In genomic region chr22:39446239-39446721, GRCh38 we compare ENCODE assay signal across 9 cellular contexts. TPM values are rescaled to one million over a fixed set of nuclear protein-coding genes. Genes with fewer than 3 reads are reported as not detected.
DNase-seq lines count a peak whose midpoint lies in the region; ATAC-seq, FAIRE-seq and TF ChIP-seq lines count a peak whose summit lies in the region.
"Had no signal": no experiment of that assay in that cellular context is flagged by ENCODE, and none has a peak within 500 bp of the region (broad histone marks: within the 10 kb centered on the region; RNA-seq: fewer than 3 reads in every experiment).

No MANE protein-coding gene starts in this region.

- DNase-seq in K562 (ENCODE audit: extremely low read depth in 1 of 4, low spot score in 3 of 4) (peak; percentile 42 to 53 (median 43)), GM19239 (ENCODE audit: insufficient read length, low spot score) (no peak), occipital lobe (lab: John Stamatoyannopoulos, UW) (no peak)
- DNase-seq in effector memory CD8-positive, alpha-beta T cell: no peak
- DNase-seq in activated naive CD4-positive, alpha-beta T cell treated with Interleukin-2 at 50 U/mL for 16 hours: no peak

- H3K79me2 ChIP-seq in DOHH2 (ENCODE audit: control insufficient read depth, low read length) (peaks cover 37% of the 10 kb centered on the region), K562 (ENCODE audit: control insufficient read depth, insufficient read depth, low read length) (no peaks in the 10 kb centered on the region)

- H3K9me3 ChIP-seq in DOHH2 (ENCODE audit: control insufficient read depth, insufficient read depth, low read length) (no peaks in the 10 kb centered on the region), K562 (replicated peaks; ENCODE audit: control insufficient read depth, insufficient read depth, low read depth, low read length) (no peaks in the 10 kb centered on the region)

- no peaks in the 10 kb centered on the region for H3K9me1 ChIP-seq in K562 (ENCODE audit: control insufficient read depth, insufficient read depth, low read length)

- no TSS peak for BruUV-seq in K562 (replicated peaks; lab: Mats Ljungman, UMichigan)

- CTCF ChIA-PET in K562 (lab: Yijun Ruan, JAX; ENCODE audit: low intra/inter-chr PET ratio): no interaction called here

- H3K27ac ChIP-seq in DOHH2 (ENCODE audit: low read depth, low read length) (peak overlapping the region; percentile 97), K562 (ENCODE audit: extremely low read depth, low read depth, low read length) (no peak overlapping the region)

- no peaks in the 10 kb centered on the region for H3K9me3 Mint-ChIP-seq in effector memory CD8-positive, alpha-beta T cell

- TF ChIP-seq RAD21 in K562 (CRISPR knock-in tag; conservative IDR thresholded peaks at IDR 0.05 in 1 of 2, IDR thresholded peaks at IDR 0.05 in 1 of 2): 0 out of 4 replicates have a peak, but pooled peaks of 1 of the 2 experiments have one; percentile 10

- H3K36me3 ChIP-seq in DOHH2 (ENCODE audit: control insufficient read depth, low read length) (no peaks in the 10 kb centered on the region), K562 (ENCODE audit: control insufficient read depth, insufficient read depth, low read length) (no peaks in the 10 kb centered on the region)

- H3K4me1 Mint-ChIP-seq in effector memory CD8-positive, alpha-beta T cell (ENCODE audit: low read depth in 2 of 2): peaks cover 10 to 11% of the 10 kb centered on the region in 2 donors

- ATAC-seq in HG03097 (IDR thresholded peaks at IDR 0.05; ENCODE audit: low FRiP score, unreplicated experiment) (peak; percentile 13), K562 (peak; percentile 86)
- no peak for ATAC-seq in effector memory CD8-positive, alpha-beta T cell (replicated peaks)

- H3K9ac ChIP-seq in K562 (ENCODE audit: insufficient read depth in 1 of 2, low read depth in 2 of 2, low read length in 2 of 2): peak overlapping the region in 1 of 2 experiments; percentile 52; a peak in 2 of 4 replicates

- H3K4me3 ChIP-seq in DOHH2 (ENCODE audit: low read length) (peak overlapping the region; percentile 70), K562 (no peak overlapping the region)
- H3K4me3 ChIP-seq: smooth muscle cell had no signal

- peak; percentile 70 for FAIRE-seq in K562 (lab: Jason Lieb, UNC)
- FAIRE-seq in GM19239 (lab: Jason Lieb, UNC): no peak

- H3K27me3 Mint-ChIP-seq in effector memory CD8-positive, alpha-beta T cell: peaks cover 13 to 49% of the 10 kb centered on the region in 2 donors

- WGBS in K562 (ENCODE audit: insufficient coverage, low coverage, missing lambda C conversion rate): 27% methylated on average over 9 of the region's 13 CpGs

- H3K27ac Mint-ChIP-seq in effector memory CD8-positive, alpha-beta T cell: no peak overlapping the region

- peak overlapping the region; percentile 69 for H2AFZ ChIP-seq in K562 (ENCODE audit: low read depth, low read length)

- intact Hi-C loops in K562 (cut with micrococcal nuclease): no loop called here

- peaks cover 99% of the 10 kb centered on the region for H3K4me1 ChIP-seq in DOHH2 (ENCODE audit: control insufficient read depth, low read length)
- H3K4me1 ChIP-seq in K562 (replicated peaks in 1 of 2; ENCODE audit: control insufficient read depth in 2 of 2, insufficient read depth in 2 of 2, low read length in 2 of 2): peaks cover 6 to 48% of the 10 kb centered on the region in 2 experiments; a peak in 4 of 5 replicates

- H3K4me2 ChIP-seq in DOHH2 (ENCODE audit: low read length) (peak overlapping the region; percentile 87), K562 (ENCODE audit: insufficient read depth, low read length) (no peak overlapping the region)
- H3K4me2 ChIP-seq: smooth muscle cell had no signal

- no peak for TF ChIP-seq EP300 in K562 (IDR thresholded peaks at IDR 0.05; ENCODE audit: low read length)

- H3K4me3 Mint-ChIP-seq in effector memory CD8-positive, alpha-beta T cell: peak overlapping the region in 1 of 2 donors; percentile 59

- H3F3A ChIP-seq in DOHH2 (ENCODE audit: control insufficient read depth, insufficient read depth): peaks cover 29% of the 10 kb centered on the region

- TF ChIP-seq CTCF in DOHH2 (IDR thresholded peaks at IDR 0.05; ENCODE audit: low read depth, low read length, poor library complexity, severe bottlenecking): peak; percentile 33
- TF ChIP-seq CTCF in K562 (IDR thresholded peaks at IDR 0.05 in 2 of 3, conservative IDR thresholded peaks at IDR 0.05 in 1 of 3; ENCODE audit: insufficient read depth in 2 of 3, low read depth in 1 of 3, low read length in 3 of 3): peak in 2 of 3 experiments; percentile 32 to 40; a peak in 4 of 6 replicates

- H4K20me1 ChIP-seq in DOHH2 (ENCODE audit: control insufficient read depth, insufficient read depth, low read depth, low read length) (no peaks in the 10 kb centered on the region), K562 (replicated peaks; ENCODE audit: control insufficient read depth, insufficient read depth, low read length) (no peaks in the 10 kb centered on the region)

- TF ChIP-seq POLR2A in GM19193 (IDR thresholded peaks at IDR 0.05; ENCODE audit: extremely low read depth, insufficient read depth, insufficient read length) (peak; percentile 45), K562 (conservative IDR thresholded peaks at IDR 0.05) (no peak)

- H3K27me3 ChIP-seq in DOHH2 (ENCODE audit: control insufficient read depth, low read length) (no peaks in the 10 kb centered on the region), K562 (ENCODE audit: control insufficient read depth in 2 of 2, insufficient read depth in 2 of 2, low read length in 2 of 2) (no peaks in the 10 kb centered on the region)

- peaks cover 3% of the 10 kb centered on the region for H3K36me3 Mint-ChIP-seq in effector memory CD8-positive, alpha-beta T cell (ENCODE audit: insufficient read depth)

- POLR2A ChIA-PET in K562 (lab: Yijun Ruan, JAX): interaction anchor here (2.3 kb wide), 1 partner anchor 8 kb away, joined by 6 read pairs; no protein-coding TSS in a partner anchor

- H3K9me2 ChIP-seq in DOHH2 (replicated peaks; ENCODE audit: control insufficient read depth, low read length): no peaks in the 10 kb centered on the region

- in situ Hi-C loops in K562 (cut with MboI): no loop called here

RNA-seq across cellular contexts. Expression of gene MGAT3, which starts 10.5 kb away (rescaled TPM):
- 6.4 and 13.2 TPM in 2 replicates for total RNA-seq in K562 (2011; cell fraction: chromatin; rRNA removed; ENCODE audit: low replicate concordance)
- total RNA-seq in K562 (2011; cell fraction: nucleolus; rRNA removed): 12.2 and 15.0 TPM in 2 replicates
- total RNA-seq in K562 (2011; cell fraction: nucleoplasm; rRNA removed): 10.2 and 10.6 TPM in 2 replicates
- total RNA-seq in K562 (2014; rRNA removed) (4.6 and 5.7 TPM in 2 replicates), K562 (2014; rRNA removed; fragmentation: Illumina TruSeq; extraction: Trizol) (2.8 and 3.5 TPM in 2 replicates), K562 (2015; rRNA removed; fragmentation: Illumina TruSeq; extraction: Trizol) (4.3 and 4.6 TPM in 2 replicates), K562 (2021) (11.4 and 11.5 TPM in 2 replicates), occipital lobe (24.8 TPM)
- polyA plus RNA-seq in K562 (2011; rRNA removed) (6.6 and 6.8 TPM in 2 replicates), K562 (2014; fragmentation: Illumina TruSeq; extraction: Trizol) (4.2 and 5.4 TPM in 2 replicates), K562 (2014; fragmentation: Nextera tagmentation; extraction: Ambion mirVana) (under 1 TPM; 0.10 to 0.18 TPM), K562 (2014; rRNA removed) (6.0 and 7.0 TPM in 2 replicates)
- 8.2 and 17.9 TPM in 2 replicates for polyA plus RNA-seq in K562 (2011; cell fraction: cytosol; rRNA removed)
- polyA plus RNA-seq in K562 (2011; cell fraction: nucleus; rRNA removed): 6.0 and 12.6 TPM in 2 replicates
- 4.6 and 7.2 TPM in 2 replicates for polyA plus RNA-seq in K562 (2012)
- 10.3 and 15.4 TPM in 2 replicates for polyA minus RNA-seq in K562 (2011; rRNA and poly(A)+ RNA removed)
- 18.6 and 19.4 TPM in 2 replicates for polyA minus RNA-seq in K562 (2011; cell fraction: cytosol; rRNA and poly(A)+ RNA removed)
- polyA minus RNA-seq in K562 (2011; cell fraction: nucleus; rRNA and poly(A)+ RNA removed): 4.6 and 5.1 TPM in 2 replicates

RNA-seq across cellular contexts. Expression of gene TAB1, which starts 46.7 kb away (rescaled TPM):
- total RNA-seq in K562 (2011; cell fraction: chromatin; rRNA removed; ENCODE audit: low replicate concordance): 16.6 and 38.2 TPM in 2 replicates
- 29.9 and 30.0 TPM in 2 replicates for total RNA-seq in K562 (2011; cell fraction: nucleolus; rRNA removed)
- total RNA-seq in K562 (2011; cell fraction: nucleoplasm; rRNA removed): 13.2 and 22.5 TPM in 2 replicates
- total RNA-seq in K562 (2014; rRNA removed) (9.5 and 14.7 TPM in 2 replicates), K562 (2014; rRNA removed; fragmentation: Illumina TruSeq; extraction: Trizol) (4.1 and 4.9 TPM in 2 replicates), K562 (2015; rRNA removed; fragmentation: Illumina TruSeq; extraction: Trizol) (10.3 and 10.4 TPM in 2 replicates), K562 (2021) (20.1 and 20.9 TPM in 2 replicates), occipital lobe (15.4 TPM)
- polyA plus RNA-seq in K562 (2011; rRNA removed) (12.3 and 19.2 TPM in 2 replicates), K562 (2014; fragmentation: Illumina TruSeq; extraction: Trizol) (11.5 and 15.2 TPM in 2 replicates), K562 (2014; fragmentation: Nextera tagmentation; extraction: Ambion mirVana) (1 to 10 TPM in 1 of 2 experiments, under 1 TPM in 1; 0.36 to 1.1 TPM), K562 (2014; rRNA removed) (15.7 and 17.0 TPM in 2 replicates)
- 15.0 and 31.8 TPM in 2 replicates for polyA plus RNA-seq in K562 (2011; cell fraction: cytosol; rRNA removed)
- polyA plus RNA-seq in K562 (2011; cell fraction: nucleus; rRNA removed): 20.2 and 31.0 TPM in 2 replicates
- 15.4 and 16.4 TPM in 2 replicates for polyA plus RNA-seq in K562 (2012)
- polyA minus RNA-seq in K562 (2011; rRNA and poly(A)+ RNA removed): 13.1 and 18.2 TPM in 2 replicates
- polyA minus RNA-seq in K562 (2011; cell fraction: cytosol; rRNA and poly(A)+ RNA removed): 12.9 and 17.9 TPM in 2 replicates
- 11.8 and 18.1 TPM in 2 replicates for polyA minus RNA-seq in K562 (2011; cell fraction: nucleus; rRNA and poly(A)+ RNA removed)

RNA-seq across cellular contexts. Expression of gene MIEF1, which starts 55.8 kb away (rescaled TPM):
- total RNA-seq in K562 (2011; cell fraction: chromatin; rRNA removed; ENCODE audit: low replicate concordance): 31.0 and 48.3 TPM in 2 replicates
- 30.9 and 36.7 TPM in 2 replicates for total RNA-seq in K562 (2011; cell fraction: nucleolus; rRNA removed)
- total RNA-seq in K562 (2011; cell fraction: nucleoplasm; rRNA removed): 33.9 and 34.4 TPM in 2 replicates
- total RNA-seq in K562 (2014; rRNA removed): 25.5 and 28.3 TPM in 2 replicates
- total RNA-seq in K562 (2014; rRNA removed; fragmentation: Illumina TruSeq; extraction: Trizol): 28.6 and 29.0 TPM in 2 replicates
- 26.8 and 27.1 TPM in 2 replicates for total RNA-seq in K562 (2015; rRNA removed; fragmentation: Illumina TruSeq; extraction: Trizol)
- total RNA-seq in K562 (2021): 51.8 and 54.3 TPM in 2 replicates
- 20.0 and 21.7 TPM in 2 replicates for polyA plus RNA-seq in K562 (2011; rRNA removed)
- 23.2 and 29.6 TPM in 2 replicates for polyA plus RNA-seq in K562 (2011; cell fraction: cytosol; rRNA removed)
- polyA plus RNA-seq in K562 (2011; cell fraction: nucleus; rRNA removed): 13.3 and 18.3 TPM in 2 replicates
- 23.3 and 33.4 TPM in 2 replicates for polyA plus RNA-seq in K562 (2012)
- 37.7 and 40.8 TPM in 2 replicates for polyA plus RNA-seq in K562 (2014; fragmentation: Illumina TruSeq; extraction: Trizol)
- polyA plus RNA-seq in K562 (2014; fragmentation: Nextera tagmentation; extraction: Ambion mirVana): 10 to 100 TPM; 10.9 to 13.1 TPM
- polyA plus RNA-seq in K562 (2014; rRNA removed): 23.6 and 29.1 TPM in 2 replicates
- polyA minus RNA-seq in K562 (2011; rRNA and poly(A)+ RNA removed): 31.6 and 37.3 TPM in 2 replicates
- polyA minus RNA-seq in K562 (2011; cell fraction: cytosol; rRNA and poly(A)+ RNA removed): 23.3 and 24.0 TPM in 2 replicates
- polyA minus RNA-seq in K562 (2011; cell fraction: nucleus; rRNA and poly(A)+ RNA removed): 13.6 and 15.8 TPM in 2 replicates
- 16.1 TPM for total RNA-seq in occipital lobe

Comparison
In these comparisons a context has a peak if more than half of its experiments do, and no peak if none do; other contexts are left out.
1. DNase-seq: peak in K562 (4 of 4); none in GM19239 (single experiment), occipital lobe (single experiment), effector memory CD8-positive, alpha-beta T cell (0 of 3) and activated naive CD4-positive, alpha-beta T cell treated with Interleukin-2 at 50 U/mL for 16 hours (single experiment).